32 cellular contexts compared by ENCODE assay signal in genomic region chr13:20178156-20178555, GRCh38. TPM values are rescaled to one million over a fixed set of nuclear protein-coding genes. Genes with fewer than 3 reads are reported as not detected.
"Had no signal": no experiment of that assay in that cellular context is flagged by ENCODE, and none has a peak within 500 bp of the region (broad histone marks: within the 10 kb centered on the region; RNA-seq: fewer than 3 reads in every experiment).

No MANE protein-coding gene starts in this region.

- H3K27me3 ChIP-seq: right lobe of liver had no signal

- ATAC-seq: gastrocnemius medialis, WTC11 had no signal

- H3K27ac Mint-ChIP-seq: activated CD4-positive, alpha-beta memory T cell treated with anti-CD3 and anti-CD28 coated beads, Interleukin-2, amount 10 ng/mL, durations not matched to agents 7 days and 5 days; activated CD4-positive, alpha-beta T cell treated with anti-CD3 and anti-CD28 coated beads, Interleukin-2, amount 10 ng/mL, durations not matched to agents 7 days and 5 days; activated naive CD4-positive, alpha-beta T cell treated with anti-CD3 and anti-CD28 coated beads, Interleukin-2, amount 10 ng/mL, durations not matched to agents 7 days and 5 days; activated naive CD8-positive, alpha-beta T cell treated with anti-CD3 and anti-CD28 coated beads, Interleukin-2, amount 10 ng/mL, durations not matched to agents 7 days and 5 days; activated T-cell treated with anti-CD3 and anti-CD28 coated beads, Interleukin-2, amount 50 U/mL, for 24 hours; memory B cell; natural killer cell treated with Interleukin-12 subunit alpha and Interleukin-12 subunit beta and Interleukin-15 and Interleukin-18, amount 100 ng/mL, for 72 hours; T-helper 1 cell treated with Interleukin-12 subunit alpha and Interleukin-12 subunit beta and Interleukin-4 antibody, amounts not matched to agents 30 μg/mL and 1 μg/mL, for 36 hours; WTC11 had no signal

- H3K4me3 Mint-ChIP-seq: activated CD4-positive, alpha-beta memory T cell treated with anti-CD3 and anti-CD28 coated beads, Interleukin-2, amount 10 ng/mL, durations not matched to agents 7 days and 5 days; activated CD4-positive, alpha-beta T cell treated with anti-CD3 and anti-CD28 coated beads, Interleukin-2, amount 10 ng/mL, durations not matched to agents 7 days and 5 days; activated naive CD4-positive, alpha-beta T cell treated with anti-CD3 and anti-CD28 coated beads, Interleukin-2, amount 10 ng/mL, durations not matched to agents 7 days and 5 days; activated naive CD8-positive, alpha-beta T cell treated with anti-CD3 and anti-CD28 coated beads, Interleukin-2, amount 10 ng/mL, durations not matched to agents 7 days and 5 days; activated T-cell treated with anti-CD3 and anti-CD28 coated beads, Interleukin-2, amount 50 U/mL, for 24 hours; memory B cell; natural killer cell treated with Interleukin-12 subunit alpha and Interleukin-12 subunit beta and Interleukin-15 and Interleukin-18, amount 100 ng/mL, for 72 hours; T-helper 1 cell treated with Interleukin-12 subunit alpha and Interleukin-12 subunit beta and Interleukin-4 antibody, amounts not matched to agents 30 μg/mL and 1 μg/mL, for 36 hours; WTC11 had no signal

- H3K27ac ChIP-seq: ascending aorta, brain microvascular endothelial cell, esophagus muscularis mucosa, gastrocnemius medialis, neutrophil, right lobe of liver, tibial nerve had no signal

- H3K9me3 Mint-ChIP-seq: activated CD4-positive, alpha-beta memory T cell treated with anti-CD3 and anti-CD28 coated beads, Interleukin-2, amount 10 ng/mL, durations not matched to agents 7 days and 5 days; activated CD4-positive, alpha-beta T cell treated with anti-CD3 and anti-CD28 coated beads, Interleukin-2, amount 10 ng/mL, durations not matched to agents 7 days and 5 days; activated naive CD4-positive, alpha-beta T cell treated with anti-CD3 and anti-CD28 coated beads, Interleukin-2, amount 10 ng/mL, durations not matched to agents 7 days and 5 days; activated naive CD8-positive, alpha-beta T cell treated with anti-CD3 and anti-CD28 coated beads, Interleukin-2, amount 10 ng/mL, durations not matched to agents 7 days and 5 days; activated T-cell treated with anti-CD3 and anti-CD28 coated beads, Interleukin-2, amount 50 U/mL, for 24 hours; memory B cell; natural killer cell treated with Interleukin-12 subunit alpha and Interleukin-12 subunit beta and Interleukin-15 and Interleukin-18, amount 100 ng/mL, for 72 hours; T-helper 1 cell treated with Interleukin-12 subunit alpha and Interleukin-12 subunit beta and Interleukin-4 antibody, amounts not matched to agents 30 μg/mL and 1 μg/mL, for 36 hours; WTC11 had no signal

- H3K4me1 ChIP-seq: gastrocnemius medialis had no signal

- H3K36me3 Mint-ChIP-seq: activated naive CD4-positive, alpha-beta T cell treated with anti-CD3 and anti-CD28 coated beads, Interleukin-2, amount 10 ng/mL, durations not matched to agents 7 days and 5 days; activated naive CD8-positive, alpha-beta T cell treated with anti-CD3 and anti-CD28 coated beads, Interleukin-2, amount 10 ng/mL, durations not matched to agents 7 days and 5 days; memory B cell; natural killer cell treated with Interleukin-12 subunit alpha and Interleukin-12 subunit beta and Interleukin-15 and Interleukin-18, amount 100 ng/mL, for 72 hours; WTC11 had no signal

- DNase-seq: activated CD4-positive, alpha-beta memory T cell treated with anti-CD3 and anti-CD28 coated beads, Interleukin-2, amount 10 ng/mL, durations not matched to agents 7 days and 5 days; activated CD4-positive, alpha-beta T cell treated with anti-CD3 and anti-CD28 coated beads for 1 hour; activated CD4-positive, alpha-beta T cell treated with anti-CD3 and anti-CD28 coated beads, Interleukin-2, amount 10 ng/mL, durations not matched to agents 7 days and 5 days; activated CD8-positive, alpha-beta memory T cell treated with anti-CD3 and anti-CD28 coated beads, Interleukin-2, amount 50 U/mL, for 48 hours; activated gamma-delta T cell; activated naive CD4-positive, alpha-beta T cell treated with anti-CD3 and anti-CD28 coated beads, Interleukin-2, amount 10 ng/mL, durations not matched to agents 7 days and 5 days; activated naive CD8-positive, alpha-beta T cell treated with anti-CD3 and anti-CD28 coated beads, Interleukin-2, amount 10 ng/mL, durations not matched to agents 7 days and 5 days; activated T-cell treated with anti-CD3 and anti-CD28 coated beads, Interleukin-2, amount 50 U/mL, for 24 hours; brain microvascular endothelial cell; cortex of kidney; gastrocnemius medialis; hippocampal formation; left colon; right lobe of liver; stimulated activated CD4-positive, alpha-beta T cell treated with anti-CD3 and anti-CD28 coated beads, Interleukin-2, amount 100 ng/mL, for 48 hours; stimulated activated naive CD4-positive, alpha-beta T cell treated with Interleukin-2 at 50 U/mL for 16 hours; SW 1271; T1000 had no signal

RNA-seq across cellular contexts. Expression of gene GJB2, which starts 14.6 kb away (rescaled TPM):
- total RNA-seq: chondrocyte, endothelial cell of umbilical vein had no signal
- polyA plus RNA-seq: endothelial cell of umbilical vein had no signal

RNA-seq across cellular contexts. Expression of gene GJA3, which starts 17.3 kb away (rescaled TPM):
- total RNA-seq: ascending aorta, endothelial cell of umbilical vein, esophagus muscularis mucosa, gastrocnemius medialis, left colon, osteocyte, posterior vena cava had no signal
- polyA plus RNA-seq: endothelial cell of umbilical vein had no signal

RNA-seq across cellular contexts. Expression of gene GJB6, which starts 54.0 kb away (rescaled TPM):
- total RNA-seq: ascending aorta, chondrocyte, endothelial cell of umbilical vein, esophagus muscularis mucosa, gastrocnemius medialis, left colon, osteocyte, posterior vena cava, renal cortical epithelial cell, right lobe of liver, skeletal muscle tissue, tibial nerve, WTC11 had no signal
- polyA plus RNA-seq: endothelial cell of umbilical vein had no signal
